ENCODE assay signal across 8 cellular contexts in the genomic region with DNA sequence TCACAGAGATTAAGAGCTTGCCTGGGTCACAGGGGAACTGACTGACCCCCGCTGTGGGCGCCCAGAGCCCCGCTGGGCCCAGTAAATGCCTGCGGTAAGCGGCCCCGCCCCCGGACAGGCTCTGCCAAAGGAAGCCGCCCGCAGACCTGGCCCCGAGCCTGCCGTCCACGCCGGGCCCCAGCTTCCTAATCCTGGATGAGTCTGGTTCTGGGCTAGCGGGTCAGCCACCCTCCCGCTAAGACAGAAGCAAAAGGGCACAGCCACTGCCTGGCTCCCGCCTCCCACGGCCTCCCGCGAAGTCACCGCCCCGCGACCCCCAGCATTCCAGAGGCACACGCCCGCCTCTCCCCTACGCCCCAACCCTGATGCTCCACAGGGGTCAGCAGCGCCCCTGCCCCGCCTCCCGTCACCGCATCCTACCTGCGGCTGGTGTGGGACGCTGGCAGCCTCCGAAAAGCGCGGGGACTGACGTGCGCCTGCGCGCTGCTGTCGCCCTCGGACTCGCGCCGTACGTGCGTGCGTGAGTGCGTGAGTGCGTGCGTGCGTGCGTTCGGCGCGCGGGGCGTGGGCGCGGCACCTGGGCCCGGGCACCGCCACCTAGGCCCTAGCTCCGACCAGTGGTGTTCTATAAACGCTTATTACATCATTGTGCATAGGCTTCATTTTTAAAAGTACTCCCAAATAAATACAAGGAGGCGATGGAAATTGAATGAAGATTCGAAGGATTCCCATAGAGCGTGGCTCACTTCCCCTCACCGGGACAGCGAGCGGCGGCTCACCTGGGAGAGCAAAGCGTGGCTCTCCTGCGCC. TPM values are rescaled to one million over a fixed set of nuclear protein-coding genes. Genes with fewer than 3 reads are reported as not detected.
DNase-seq lines count a peak whose midpoint lies in the region; ATAC-seq and TF ChIP-seq lines count a peak whose summit lies in the region.

A gene with protein sequence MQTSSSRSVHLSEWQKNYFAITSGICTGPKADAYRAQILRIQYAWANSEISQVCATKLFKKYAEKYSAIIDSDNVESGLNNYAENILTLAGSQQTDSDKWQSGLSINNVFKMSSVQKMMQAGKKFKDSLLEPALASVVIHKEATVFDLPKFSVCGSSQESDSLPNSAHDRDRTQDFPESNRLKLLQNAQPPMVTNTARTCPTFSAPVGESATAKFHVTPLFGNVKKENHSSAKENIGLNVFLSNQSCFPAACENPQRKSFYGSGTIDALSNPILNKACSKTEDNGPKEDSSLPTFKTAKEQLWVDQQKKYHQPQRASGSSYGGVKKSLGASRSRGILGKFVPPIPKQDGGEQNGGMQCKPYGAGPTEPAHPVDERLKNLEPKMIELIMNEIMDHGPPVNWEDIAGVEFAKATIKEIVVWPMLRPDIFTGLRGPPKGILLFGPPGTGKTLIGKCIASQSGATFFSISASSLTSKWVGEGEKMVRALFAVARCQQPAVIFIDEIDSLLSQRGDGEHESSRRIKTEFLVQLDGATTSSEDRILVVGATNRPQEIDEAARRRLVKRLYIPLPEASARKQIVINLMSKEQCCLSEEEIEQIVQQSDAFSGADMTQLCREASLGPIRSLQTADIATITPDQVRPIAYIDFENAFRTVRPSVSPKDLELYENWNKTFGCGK (minus strand): TSS at position 470 of the 810 bp plus-strand sequence. CDS start 3,063 bp downstream, outside the sequence.

- TF ChIP-seq CTCF in chondrocyte (IDR thresholded peaks at IDR 0.05): no peak

- peak; percentile 77 for ATAC-seq in GM19025 (IDR thresholded peaks at IDR 0.05; ENCODE audit: low read depth, unreplicated experiment)
- peak; percentile 81 for ATAC-seq in HG03196 (IDR thresholded peaks at IDR 0.05; ENCODE audit: unreplicated experiment)

- H3K27ac Mint-ChIP-seq in chondrocyte (ENCODE audit: unreplicated experiment): peak within 1 kb of the TSS; percentile 77

- peaks cover 4% of the 10 kb centered on the region for H3K36me3 Mint-ChIP-seq in chondrocyte (ENCODE audit: low read depth)

- peak within 1 kb of the TSS; percentile 81 for H3K4me3 Mint-ChIP-seq in chondrocyte (ENCODE audit: unreplicated experiment)

- H3K27me3 Mint-ChIP-seq in chondrocyte (ENCODE audit: low read depth): peaks cover 16% of the 10 kb centered on the region

- DNase-seq in AG20443 (ENCODE audit: low spot score) (peak; percentile 93), NCI-H226 (peak; percentile 75), chondrocyte (ENCODE audit: low spot score) (no peak), kidney tubule cell (ENCODE audit: low spot score) (peak; percentile 87)
- DNase-seq in activated CD4-positive, alpha-beta T cell treated with anti-CD3 and anti-CD28 coated beads for 24 hours (ENCODE audit: low read depth in 2 of 2): peak; percentile 68 to 75
- DNase-seq in stimulated activated CD4-positive, alpha-beta T cell treated with anti-CD3 and anti-CD28 coated beads, Interleukin-1b, Interleukin-23, amount 100 ng/mL, for 24 hours (ENCODE audit: low read depth in 4 of 4, low spot score in 1 of 4): peak; percentile 61 to 79 (median 68)

- peaks cover 18% of the 10 kb centered on the region for H3K4me1 Mint-ChIP-seq in chondrocyte (ENCODE audit: low read depth)

- H3K9me3 Mint-ChIP-seq in chondrocyte (ENCODE audit: low read depth): no peaks in the 10 kb centered on the region

RNA-seq across cellular contexts. Expression of the gene that starts here (rescaled TPM):
- 6.5 to 11.4 TPM (median 6.8 TPM) in 3 replicates for total RNA-seq in chondrocyte
